ENCODE assay signal across 1 cellular context in genomic region chr19:7394728-7395359, GRCh38.
TF ChIP-seq lines count a peak whose summit lies in the region.

No MANE protein-coding gene starts in this region.

TF ChIP-seq in HEK293, 187 proteins besides CTCF, POLR2A, EP300 and RAD21 (continued from another document):
- TF ChIP-seq YY2 (tag by site-specific recombination; IDR thresholded peaks at IDR 0.05) (no peak), ZNF623 (tag by site-specific recombination; IDR thresholded peaks at IDR 0.05) (no peak), ZNF76 (tag by site-specific recombination; IDR thresholded peaks at IDR 0.05; ENCODE audit: borderline replicate concordance, low read depth) (0 out of 2 replicates have a peak, but pooled peaks have one; percentile 25), ZNF530 (tag by site-specific recombination; IDR thresholded peaks at IDR 0.05; ENCODE audit: low read depth) (no peak), ZNF362 (tag by site-specific recombination; IDR thresholded peaks at IDR 0.05) (no peak), ZIC2 (tag by site-specific recombination; IDR thresholded peaks at IDR 0.05) (peak; percentile 69), ZNF266 (tag by site-specific recombination; IDR thresholded peaks at IDR 0.05; ENCODE audit: low read depth) (no peak), TCF7L2 (IDR thresholded peaks at IDR 0.05; ENCODE audit: borderline replicate concordance, low read depth, low read length) (no peak), ZNF18 (tag by site-specific recombination; IDR thresholded peaks at IDR 0.05) (no peak), ZFP3 (tag by site-specific recombination; IDR thresholded peaks at IDR 0.05; ENCODE audit: low read depth) (no peak), SP7 (tag by site-specific recombination; IDR thresholded peaks at IDR 0.05) (0 out of 2 replicates have a peak, but pooled peaks have one; percentile 25), ZNF48 (tag by site-specific recombination; IDR thresholded peaks at IDR 0.05) (no peak), PRDM10 (tag by site-specific recombination; IDR thresholded peaks at IDR 0.05) (no peak), HIC1 (tag by site-specific recombination; IDR thresholded peaks at IDR 0.05) (0 out of 2 replicates have a peak, but pooled peaks have one; percentile 1), ZNF555 (tag by site-specific recombination; conservative IDR thresholded peaks at IDR 0.05) (no peak), MZF1 (tag by site-specific recombination; IDR thresholded peaks at IDR 0.05; ENCODE audit: borderline replicate concordance) (no peak), ZNF211 (tag by site-specific recombination; IDR thresholded peaks at IDR 0.05; ENCODE audit: low read depth) (no peak), MYNN (tag by site-specific recombination; IDR thresholded peaks at IDR 0.05; ENCODE audit: borderline replicate concordance) (no peak), ZNF658 (tag by site-specific recombination; IDR thresholded peaks at IDR 0.05) (no peak), ZNF19 (tag by site-specific recombination; IDR thresholded peaks at IDR 0.05; ENCODE audit: low read depth) (no peak), ZNF311 (tag by site-specific recombination; IDR thresholded peaks at IDR 0.05; ENCODE audit: borderline replicate concordance) (no peak), ZNF114 (tag by site-specific recombination; IDR thresholded peaks at IDR 0.05) (no peak), ZNF184 (tag by site-specific recombination; IDR thresholded peaks at IDR 0.05) (no peak), ZNF645 (tag by site-specific recombination; IDR thresholded peaks at IDR 0.05) (no peak), ZNF549 (tag by site-specific recombination; IDR thresholded peaks at IDR 0.05) (no peak), GLI4 (tag by site-specific recombination; IDR thresholded peaks at IDR 0.05) (no peak), ZNF37A (tag by site-specific recombination; IDR thresholded peaks at IDR 0.05) (no peak), ZNF248 (tag by site-specific recombination; IDR thresholded peaks at IDR 0.05) (no peak), ZNF202 (tag by site-specific recombination; IDR thresholded peaks at IDR 0.05; ENCODE audit: borderline replicate concordance) (no peak), ZNF843 (tag by site-specific recombination; IDR thresholded peaks at IDR 0.05) (no peak), SCRT1 (tag by site-specific recombination; IDR thresholded peaks at IDR 0.05; ENCODE audit: borderline replicate concordance) (no peak), MEIS1 (CRISPR knock-in tag; IDR thresholded peaks at IDR 0.05; ENCODE audit: borderline replicate concordance) (no peak), ZNF513 (tag by site-specific recombination; IDR thresholded peaks at IDR 0.05) (no peak), ZBTB20 (tag by site-specific recombination; IDR thresholded peaks at IDR 0.05) (no peak; the same call in 1 of the 2 replicates), SP2 (tag by site-specific recombination; IDR thresholded peaks at IDR 0.05) (peak; percentile 98), PBX3 (CRISPR knock-in tag; IDR thresholded peaks at IDR 0.05) (no peak), ZBTB17 (tag by site-specific recombination; IDR thresholded peaks at IDR 0.05) (0 out of 2 replicates have a peak, but pooled peaks have one; percentile 15), ZNF404 (tag by site-specific recombination; IDR thresholded peaks at IDR 0.05) (no peak), GLI2 (tag by site-specific recombination; IDR thresholded peaks at IDR 0.05; ENCODE audit: borderline replicate concordance, low read depth) (no peak), ZNF704 (tag by site-specific recombination; IDR thresholded peaks at IDR 0.05) (no peak), ZNF112 (tag by site-specific recombination; IDR thresholded peaks at IDR 0.05) (no peak), ZSCAN4 (tag by site-specific recombination; IDR thresholded peaks at IDR 0.05) (no peak), TRIM28 (IDR thresholded peaks at IDR 0.05; ENCODE audit: borderline replicate concordance, low read length) (no peak), ZNF571 (tag by site-specific recombination; IDR thresholded peaks at IDR 0.05) (no peak), ZNF561 (tag by site-specific recombination; IDR thresholded peaks at IDR 0.05; ENCODE audit: borderline replicate concordance) (no peak), ZNF223 (tag by site-specific recombination; IDR thresholded peaks at IDR 0.05) (no peak), ZNF140 (tag by site-specific recombination; IDR thresholded peaks at IDR 0.05) (no peak), ZNF132 (tag by site-specific recombination; IDR thresholded peaks at IDR 0.05; ENCODE audit: borderline replicate concordance) (no peak), ZFP69B (tag by site-specific recombination; IDR thresholded peaks at IDR 0.05) (no peak), ZNF664 (tag by site-specific recombination; IDR thresholded peaks at IDR 0.05) (no peak), ZNF274 (IDR thresholded peaks at IDR 0.05; ENCODE audit: low read length) (no peak), ZNF274 (tag by site-specific recombination; IDR thresholded peaks at IDR 0.05; ENCODE audit: borderline replicate concordance) (no peak), ZNF423 (tag by site-specific recombination; IDR thresholded peaks at IDR 0.05) (no peak), SCRT2 (tag by site-specific recombination; IDR thresholded peaks at IDR 0.05) (no peak)
TF ChIP-seq in HEK293: peak in this region for 28.
